Comparison of ENCODE assay signal across 8 cellular contexts in the genomic region with DNA sequence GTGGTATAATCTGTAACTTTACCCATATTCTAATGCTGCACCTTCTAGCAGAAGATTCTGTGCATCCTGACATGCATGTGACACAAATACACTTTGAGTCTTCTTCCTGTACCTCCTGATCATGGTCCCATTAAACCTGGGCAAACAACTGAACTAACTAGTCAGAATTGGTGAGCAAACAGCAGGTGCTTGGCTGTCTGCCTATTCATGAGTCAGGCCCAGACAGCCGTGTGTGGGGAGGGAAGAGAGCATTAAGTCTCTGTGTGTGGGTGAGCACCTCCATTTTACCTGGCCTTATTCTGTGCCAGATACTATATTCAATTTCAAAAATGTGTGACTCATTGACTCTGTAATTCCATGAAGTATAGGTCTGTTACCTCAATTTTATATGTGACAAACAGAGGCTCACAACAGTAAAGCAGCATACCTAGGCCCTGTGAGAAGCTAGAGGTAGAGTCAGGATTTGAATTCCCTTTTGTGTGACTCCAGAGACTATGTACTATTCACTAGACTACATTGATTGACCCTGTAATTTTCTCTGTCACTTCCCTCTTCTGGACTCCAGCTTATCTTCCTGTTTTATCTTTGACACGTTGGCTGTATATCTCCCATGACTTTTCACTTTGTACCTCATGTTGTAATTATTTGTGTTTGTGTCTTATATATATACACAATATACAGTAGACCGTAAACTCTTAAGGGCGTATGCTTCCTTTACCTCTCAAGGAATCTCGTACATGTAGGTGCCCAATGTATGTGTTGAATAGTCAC. TPM values are rescaled to one million over a fixed set of nuclear protein-coding genes. Genes with fewer than 3 reads are reported as not detected.
DNase-seq lines count a peak whose midpoint lies in the region; ATAC-seq and TF ChIP-seq lines count a peak whose summit lies in the region.

No MANE protein-coding gene starts in this region.

- peaks cover 13% of the 10 kb centered on the region for H3F3A ChIP-seq in smooth muscle cell (ENCODE audit: low read depth)

- peak; percentile 45 for DNase-seq in HCEC 1CT
- peak; percentile 22 to 59 for DNase-seq in NCI-H446 (lab: John Stamatoyannopoulos, UW)
- peak; percentile 39 for DNase-seq in activated CD8-positive, alpha-beta memory T cell treated with anti-CD3 and anti-CD28 coated beads, Interleukin-2, amount 50 U/mL, for 24 hours (ENCODE audit: extremely low read depth)
- peak; percentile 66 for DNase-seq in fibroblast of mammary gland (ENCODE audit: low read depth)
- DNase-seq in smooth muscle cell (lab: John Stamatoyannopoulos, UW; ENCODE audit: unreplicated experiment) = no peak

- no peaks in the 10 kb centered on the region for H3K9me3 ChIP-seq in smooth muscle cell (replicated peaks; ENCODE audit: low read depth)

- no peaks in the 10 kb centered on the region for H3K36me3 ChIP-seq in smooth muscle cell (ENCODE audit: low read depth)

- H3K79me2 ChIP-seq in smooth muscle cell (ENCODE audit: low read depth) = peaks cover 88% of the 10 kb centered on the region

- no peak for ATAC-seq in GM18907 (IDR thresholded peaks at IDR 0.05; ENCODE audit: unreplicated experiment)
- ATAC-seq in GM18909 (IDR thresholded peaks at IDR 0.05; ENCODE audit: poor library complexity, unreplicated experiment) = no peak
- ATAC-seq in HG02571 (IDR thresholded peaks at IDR 0.05; ENCODE audit: unreplicated experiment) = no peak

- H3K4me1 ChIP-seq in smooth muscle cell (ENCODE audit: low read depth) = peaks cover 12% of the 10 kb centered on the region

- H3K4me3 ChIP-seq in fibroblast of mammary gland (ENCODE audit: control insufficient read depth, low read depth, low read length) (no peak overlapping the region), smooth muscle cell (no peak overlapping the region)

- no peak overlapping the region for H3K9ac ChIP-seq in smooth muscle cell (ENCODE audit: low read depth)

- H2AFZ ChIP-seq in smooth muscle cell (ENCODE audit: low read depth) = no peak overlapping the region

- 77% methylated on average over 5 of the region's 5 CpGs for WGBS in smooth muscle cell (ENCODE audit: low lambda C conversion rate)

- TF ChIP-seq CTCF in fibroblast of mammary gland (conservative IDR thresholded peaks at IDR 0.05; ENCODE audit: control insufficient read depth, insufficient read depth, low read depth, low read length) (no peak), smooth muscle cell (IDR thresholded peaks at IDR 0.05; ENCODE audit: borderline replicate concordance, insufficient read depth, poor library complexity, severe bottlenecking) (no peak)

- no peak overlapping the region for H3K4me2 ChIP-seq in smooth muscle cell

- H3K27me3 ChIP-seq in smooth muscle cell (ENCODE audit: low read depth) = no peaks in the 10 kb centered on the region

- peaks cover 27% of the 10 kb centered on the region for H4K20me1 ChIP-seq in smooth muscle cell (ENCODE audit: low read depth)

- peak overlapping the region; percentile 71 for H3K27ac ChIP-seq in smooth muscle cell (ENCODE audit: low read depth)

RNA-seq across cellular contexts. Expression of gene SUSD6, which starts 32.2 kb away (rescaled TPM):
- total RNA-seq in smooth muscle cell = 20.3 and 25.9 TPM in 2 replicates
- polyA plus RNA-seq in smooth muscle cell = 14.4 and 15.8 TPM in 2 replicates
